8 cellular contexts compared by ENCODE assay signal in the genomic region with DNA sequence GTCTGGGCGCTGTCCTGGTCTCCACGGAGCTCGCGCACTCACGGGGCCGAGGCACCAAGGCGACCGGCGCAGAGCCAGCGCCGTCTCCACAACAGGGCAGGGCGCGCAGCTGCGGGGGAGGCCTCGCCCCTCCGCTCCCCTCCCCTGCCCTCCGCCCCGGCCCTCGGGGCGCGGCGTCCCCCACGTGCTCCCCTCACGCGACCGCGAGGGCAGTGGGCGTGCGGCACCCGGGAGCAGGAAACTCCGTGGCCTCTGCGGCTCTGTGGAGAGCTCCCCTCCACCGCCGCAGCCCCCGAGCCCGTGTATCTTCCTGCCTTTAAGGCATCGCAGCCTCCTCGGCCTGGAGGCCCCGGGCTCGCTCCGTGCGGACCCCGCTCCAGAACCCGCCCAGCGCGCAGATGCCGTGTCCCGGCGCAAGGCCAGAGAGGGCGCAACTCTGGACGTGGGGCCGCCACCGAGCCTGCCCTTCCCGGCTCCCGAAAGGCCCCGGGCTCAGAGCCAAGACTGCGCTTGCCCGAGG. TPM values are rescaled to one million over a fixed set of nuclear protein-coding genes. Genes with fewer than 3 reads are reported as not detected.
DNase-seq lines count a peak whose midpoint lies in the region; ATAC-seq and TF ChIP-seq lines count a peak whose summit lies in the region.

No MANE protein-coding gene starts in this region.

- peaks cover 33% of the 10 kb centered on the region for H3K4me1 ChIP-seq in adipocyte (ENCODE audit: control insufficient read depth, insufficient read depth, low read length)
- peaks cover 85% of the 10 kb centered on the region for H3K4me1 ChIP-seq in left ventricle myocardium inferior

- H3K27me3 Mint-ChIP-seq in Calu3 (ENCODE audit: unreplicated experiment), result peaks cover 17% of the 10 kb centered on the region

- TF ChIP-seq CTCF in Calu3 (IDR thresholded peaks at IDR 0.05; ENCODE audit: unreplicated experiment), result no peak
- TF ChIP-seq CTCF in left ventricle myocardium inferior (IDR thresholded peaks at IDR 0.05; ENCODE audit: borderline replicate concordance), result peak; percentile 21

- CTCF ChIA-PET in Calu3 (lab: Charles Lee), result interaction anchor here (0.8 to 1.4 kb wide), 2 partner anchors 14 to 182 kb away, joined by 3 to 5 read pairs; a partner anchor contains a TSS

- in situ Hi-C loops in KBM-7 (cut with MboI; ENCODE audit: low pct_unique_long_range_greater_than_20kb, low sequenced_read_pairs), result no loop called here

- H3K36me3 ChIP-seq in adipocyte (ENCODE audit: control insufficient read depth, insufficient read depth, low read length, severe bottlenecking) (peaks cover 18% of the 10 kb centered on the region), left ventricle myocardium inferior (peaks cover 22% of the 10 kb centered on the region)

- peak overlapping the region; percentile 100 for H3K27ac ChIP-seq in left ventricle myocardium inferior (replicated peaks)

- H3K27ac Mint-ChIP-seq in Calu3 (ENCODE audit: unreplicated experiment), result peak overlapping the region; percentile 100

- H3K4me1 Mint-ChIP-seq in Calu3 (ENCODE audit: low read depth, unreplicated experiment), result peaks cover 28% of the 10 kb centered on the region

- BruUV-seq in Calu3 (replicated peaks; lab: Mats Ljungman, UMichigan), result no TSS peak

- H3K9me3 Mint-ChIP-seq in Calu3 (ENCODE audit: low read depth, unreplicated experiment), result no peaks in the 10 kb centered on the region

- H3K9ac ChIP-seq in adipocyte (ENCODE audit: low read length), result peak overlapping the region; percentile 91

- ATAC-seq in GM19397 (IDR thresholded peaks at IDR 0.05; ENCODE audit: unreplicated experiment), result peak; percentile 23
- peak; percentile 5 for ATAC-seq in HG03558 (IDR thresholded peaks at IDR 0.05; ENCODE audit: extremely low read depth, unreplicated experiment)

- H3K27me3 ChIP-seq in adipocyte (replicated peaks; ENCODE audit: control insufficient read depth, insufficient read depth, low read length), result peaks cover 5% of the 10 kb centered on the region
- H3K27me3 ChIP-seq in left ventricle myocardium inferior (ENCODE audit: low read depth), result peaks cover 4% of the 10 kb centered on the region

- peaks cover 68% of the 10 kb centered on the region for H3K36me3 Mint-ChIP-seq in Calu3 (ENCODE audit: insufficient read depth, unreplicated experiment)

- no peak for DNase-seq in Calu3
- DNase-seq in adipocyte (ENCODE audit: low read depth), result peak; percentile 91
- DNase-seq in left ventricle myocardium inferior, result peak; percentile 84
- DNase-seq in pulmonary artery endothelial cell (ENCODE audit: low read depth, low spot score), result peak; percentile 30
- DNase-seq in KBM-7, result no peak

- peak; percentile 50; the same call in 1 of the 2 replicates for TF ChIP-seq POLR2A in Raji (IDR thresholded peaks at IDR 0.05; ENCODE audit: insufficient read depth, low read depth, low read length)

- H3K4me3 Mint-ChIP-seq in Calu3 (ENCODE audit: low read depth, unreplicated experiment), result peak overlapping the region; percentile 76

- peak overlapping the region; percentile 86 for H3K4me3 ChIP-seq in adipocyte (ENCODE audit: low read length)
- H3K4me3 ChIP-seq in left ventricle myocardium inferior, result peak overlapping the region; percentile 84

- H3K9me3 ChIP-seq in adipocyte (ENCODE audit: control insufficient read depth, low read length), result no peaks in the 10 kb centered on the region
- H3K9me3 ChIP-seq in left ventricle myocardium inferior (replicated peaks), result no peaks in the 10 kb centered on the region

- intact Hi-C loops in Calu3 (cut with micrococcal nuclease; ENCODE audit: unreplicated experiment) (no loop called here), left ventricle myocardium inferior (cut with micrococcal nuclease) (no loop called here)

RNA-seq across cellular contexts. Expression of a gene that starts 0.7 kb away (rescaled TPM):
- total RNA-seq in Calu3 (2022) (360 and 383 TPM in 2 replicates), left ventricle myocardium inferior (463 TPM), pulmonary artery endothelial cell (279 and 476 TPM in 2 replicates)

RNA-seq across cellular contexts. Expression of a gene that starts 9.7 kb away (rescaled TPM):
- total RNA-seq in Calu3 (2022) (0.26 and 0.34 TPM in 2 replicates), left ventricle myocardium inferior (not detected), pulmonary artery endothelial cell (not detected in 2 replicates)

RNA-seq across cellular contexts. Expression of a gene that starts 10.7 kb away (rescaled TPM):
- total RNA-seq in Calu3 (2022), result not detected in 2 replicates
- total RNA-seq in left ventricle myocardium inferior, result 0.58 TPM
- not detected in 2 replicates for total RNA-seq in pulmonary artery endothelial cell

RNA-seq across cellular contexts. Expression of a gene that starts 13.1 kb away (rescaled TPM):
- total RNA-seq in Calu3 (2022), result 1.6 and 1.7 TPM in 2 replicates
- not detected for total RNA-seq in left ventricle myocardium inferior
- total RNA-seq in pulmonary artery endothelial cell, result 0.07 TPM in 2 replicates

RNA-seq across cellular contexts. Expression of a gene that starts 14.7 kb away (rescaled TPM):
- total RNA-seq in Calu3 (2022), result 41.8 and 43.5 TPM in 2 replicates
- 35.2 TPM for total RNA-seq in left ventricle myocardium inferior
- 78.1 and 78.6 TPM in 2 replicates for total RNA-seq in pulmonary artery endothelial cell

Comparison
In these comparisons a context has a peak if more than half of its experiments do, and no peak if none do; other contexts are left out.
1. DNase-seq: peak in adipocyte (single experiment), left ventricle myocardium inferior (single experiment) and pulmonary artery endothelial cell (single experiment); none in Calu3 (single experiment) and KBM-7 (single experiment).